ENCODE assay signal across 8 cellular contexts in the genomic region with DNA sequence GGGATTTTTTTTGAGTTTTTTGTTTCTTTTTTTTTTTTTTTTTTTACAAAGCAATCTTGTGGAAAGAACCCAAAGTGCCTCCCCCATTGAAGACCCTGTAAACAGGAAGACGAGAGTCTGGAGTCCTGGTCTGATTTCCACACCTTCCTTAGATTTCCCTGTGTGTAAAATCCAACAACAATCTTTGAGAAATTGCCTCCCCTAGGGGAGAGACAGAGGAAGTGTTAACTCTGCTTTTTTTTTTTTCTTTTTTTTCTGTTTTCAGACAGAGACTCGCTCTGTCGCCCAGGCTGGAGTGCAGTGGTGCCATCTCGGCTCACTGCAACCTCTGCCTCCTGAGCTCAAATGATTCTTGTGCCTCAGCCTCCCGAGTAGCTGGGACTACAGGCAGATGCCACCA.
A peak's percentile ranks its signal among the peaks of the same experiment; 100 is the strongest.
DNase-seq lines count a peak whose midpoint lies in the region; ATAC-seq, FAIRE-seq and TF ChIP-seq lines count a peak whose summit lies in the region.
"Not testable (repeated sequence)": the region's sequence is repeated elsewhere in the genome, so short reads cannot be mapped to it uniquely, and the experiment has no call there.

No MANE protein-coding gene starts in this region.

- not testable (repeated sequence) for H3K9me3 Mint-ChIP-seq in brain, nephron

- not testable (repeated sequence) for ATAC-seq in A549

- not testable (repeated sequence) for H3K27me3 Mint-ChIP-seq in brain; nephron (ENCODE audit: low read depth)

- H3K4me1 Mint-ChIP-seq in brain, nephron: not testable (repeated sequence)

- not testable (repeated sequence) for H3K4me3 Mint-ChIP-seq in brain, nephron

- H3K27ac ChIP-seq in A549; MM.1S (ENCODE audit: low read length): not testable (repeated sequence)

- POLR2A ChIA-PET in A549 (lab: Yijun Ruan, JAX): not testable (repeated sequence)

- not testable (repeated sequence) for H3K36me3 ChIP-seq in MM.1S (replicated peaks; ENCODE audit: insufficient read depth, low read length)

- WGBS in A549 (ENCODE audit: missing lambda C conversion rate): 1% methylated on average over 5 of the region's 5 CpGs

- not testable (repeated sequence) for H3K36me3 Mint-ChIP-seq in brain; nephron (ENCODE audit: low read depth)

- not testable (repeated sequence) for H3K4me3 ChIP-seq in A549; MM.1S (ENCODE audit: low read length); fibroblast of villous mesenchyme (ENCODE audit: low read depth, low read length)

- not testable (repeated sequence) for TF ChIP-seq POLR2A in A549 (IDR thresholded peaks at IDR 0.05; ENCODE audit: low read length); H54 (IDR thresholded peaks at IDR 0.05; ENCODE audit: low read depth, low read length)

- DNase-seq in A549 (ENCODE audit: low read depth in 1 of 2, low spot score in 1 of 2) (peak; percentile 13 to 32), DMS53 (lab: John Stamatoyannopoulos, UW) (peak; percentile 67), H54 (ENCODE audit: insufficient read length, low spot score) (peak; percentile 3), MM.1S (peak; percentile 7), RKO (ENCODE audit: low spot score) (peak; percentile 26), fibroblast of villous mesenchyme (ENCODE audit: low read depth) (peak; percentile 19)

- not testable (repeated sequence) for TF ChIP-seq EP300 in A549 (IDR thresholded peaks at IDR 0.05)

- not testable (repeated sequence) for H3K27ac Mint-ChIP-seq in brain, nephron

- not testable (repeated sequence) for H3K4me1 ChIP-seq in A549; MM.1S (ENCODE audit: low read length)

- FAIRE-seq in A549 (lab: Jason Lieb, UNC); H54 (lab: Jason Lieb, UNC): not testable (repeated sequence)

- H3K4me2 ChIP-seq in A549; MM.1S (ENCODE audit: low read depth, low read length): not testable (repeated sequence)

- not testable (repeated sequence) for H3K27me3 ChIP-seq in MM.1S (replicated peaks; ENCODE audit: insufficient read depth, low read length)

- not testable (repeated sequence) for H3K9me3 ChIP-seq in A549; MM.1S (replicated peaks; ENCODE audit: insufficient read depth, low read length)

- not testable (repeated sequence) for H3F3A ChIP-seq in MM.1S (ENCODE audit: insufficient read depth, low read length)

- TF ChIP-seq RAD21 in A549 (conservative IDR thresholded peaks at IDR 0.05 in 1 of 2, IDR thresholded peaks at IDR 0.05 in 1 of 2): peak in 1 of 2 experiments; percentile 39; a peak in 2 of 5 replicates

- not testable (repeated sequence) for H2AFZ ChIP-seq in MM.1S (ENCODE audit: low read length)

- not testable (repeated sequence) for H3K9me2 ChIP-seq in MM.1S (replicated peaks; ENCODE audit: insufficient read depth, low read length)

- not testable (repeated sequence) for H3K9ac ChIP-seq in MM.1S (ENCODE audit: low read length)

- not testable (repeated sequence) for H3K79me2 ChIP-seq in MM.1S (ENCODE audit: low read length)

- peak; percentile 22; the same call in 1 of the 3 replicates for TF ChIP-seq CTCF in A549 (IDR thresholded peaks at IDR 0.05)
- peak; percentile 26 for TF ChIP-seq CTCF in MM.1S (IDR thresholded peaks at IDR 0.05; ENCODE audit: low read length)
- TF ChIP-seq CTCF in brain (conservative IDR thresholded peaks at IDR 0.05): peak; percentile 26 to 49
- TF ChIP-seq CTCF in fibroblast of villous mesenchyme (IDR thresholded peaks at IDR 0.05; ENCODE audit: insufficient read depth, low read depth, low read length): peak; percentile 54
- peak; percentile 43 to 55 (median 51) for TF ChIP-seq CTCF in nephron (IDR thresholded peaks at IDR 0.05; ENCODE audit: unreplicated experiment in 3 of 3)

- not testable (repeated sequence) for H4K20me1 ChIP-seq in MM.1S (ENCODE audit: insufficient read depth, low read length)

- CTCF ChIA-PET in A549 (lab: Yijun Ruan, JAX): not testable (repeated sequence)

TF ChIP-seq in A549, 52 proteins besides CTCF, POLR2A, EP300 and RAD21:
- 0 out of 3 replicates have a peak, but pooled peaks have one; percentile 8 for TF ChIP-seq SMC3 (IDR thresholded peaks at IDR 0.05)

Comparison
In these comparisons a context has a peak if more than half of its experiments do, and no peak if none do; other contexts are left out.
1. DNase-seq: peak in every context shown above with its lines; median percentile 67 in DMS53; 26 in RKO; 22 in A549; 19 in fibroblast of villous mesenchyme; 7 in MM.1S; 3 in H54.